In genomic region chr22:22036588-22036987, GRCh38 we compare ENCODE assay signal across 22 cellular contexts.
"Had no signal": no experiment of that assay in that cellular context is flagged by ENCODE, and none has a peak within 500 bp of the region (broad histone marks: within the 10 kb centered on the region; RNA-seq: fewer than 3 reads in every experiment).

No MANE protein-coding gene starts in this region.

- DNase-seq: activated CD4-positive, alpha-beta T cell treated with anti-CD3 and anti-CD28 coated beads for 4 hours; activated CD4-positive, alpha-beta T cell treated with anti-CD3 and anti-CD28 coated beads, Interleukin-2, amount 50 U/mL, for 4 hours; activated CD4-positive, CD25-positive, alpha-beta regulatory T cell; activated naive CD4-positive, alpha-beta T cell; activated T-cell treated with anti-CD3 and anti-CD28 coated beads for 4 hours; activated T-cell treated with anti-CD3 and anti-CD28 coated beads, Interleukin-2, amount 50 U/mL, for 72 hours; anterior cingulate cortex; body of pancreas; colonic mucosa; effector CD8-positive, alpha-beta T cell; kidney glomerular epithelial cell; left lung; lower lobe of right lung; mesendoderm; right cardiac atrium; stimulated activated CD4-positive, alpha-beta T cell treated with anti-CD3 and anti-CD28 coated beads, Interleukin-2, amount 100 ng/mL, for 48 hours; stimulated activated naive CD8-positive, alpha-beta T cell treated with anti-CD3 and anti-CD28 coated beads, Interleukin-15, amount 100 ng/mL, for 72 hours; thyroid gland; upper lobe of right lung had no signal

- ATAC-seq: activated naive CD4-positive, alpha-beta T cell treated with anti-CD3 and anti-CD28 coated beads, Interleukin-2, amount 50 U/mL, for 72 hours; activated T-cell treated with anti-CD3 and anti-CD28 coated beads, Interleukin-2, amount 50 U/mL, for 72 hours; body of pancreas; left lung; lower lobe of right lung; natural killer cell treated with Interleukin-12 subunit alpha and Interleukin-12 subunit beta and Interleukin-15 and Interleukin-18, amount 100 ng/mL, for 72 hours; right cardiac atrium; stimulated activated naive CD8-positive, alpha-beta T cell treated with anti-CD3 and anti-CD28 coated beads, Interleukin-15, amount 100 ng/mL, for 72 hours; upper lobe of right lung had no signal

- H3K9me3 ChIP-seq: body of pancreas, colonic mucosa, left lung, lower lobe of right lung, thyroid gland, upper lobe of right lung had no signal

- FAIRE-seq: frontal cortex had no signal

- H3K4me3 ChIP-seq: body of pancreas, colonic mucosa, left lung, lower lobe of right lung, thyroid gland, upper lobe of right lung had no signal

- H3K27me3 ChIP-seq: body of pancreas, colonic mucosa, left lung, thyroid gland, upper lobe of right lung had no signal

- H3K4me1 ChIP-seq: body of pancreas, colonic mucosa, left lung, lower lobe of right lung, upper lobe of right lung had no signal

- H3K27ac ChIP-seq: body of pancreas, colonic mucosa, left lung, lower lobe of right lung, thyroid gland, upper lobe of right lung had no signal

- H3K36me3 ChIP-seq: colonic mucosa, left lung, lower lobe of right lung, thyroid gland, upper lobe of right lung had no signal
